In the genomic region with DNA sequence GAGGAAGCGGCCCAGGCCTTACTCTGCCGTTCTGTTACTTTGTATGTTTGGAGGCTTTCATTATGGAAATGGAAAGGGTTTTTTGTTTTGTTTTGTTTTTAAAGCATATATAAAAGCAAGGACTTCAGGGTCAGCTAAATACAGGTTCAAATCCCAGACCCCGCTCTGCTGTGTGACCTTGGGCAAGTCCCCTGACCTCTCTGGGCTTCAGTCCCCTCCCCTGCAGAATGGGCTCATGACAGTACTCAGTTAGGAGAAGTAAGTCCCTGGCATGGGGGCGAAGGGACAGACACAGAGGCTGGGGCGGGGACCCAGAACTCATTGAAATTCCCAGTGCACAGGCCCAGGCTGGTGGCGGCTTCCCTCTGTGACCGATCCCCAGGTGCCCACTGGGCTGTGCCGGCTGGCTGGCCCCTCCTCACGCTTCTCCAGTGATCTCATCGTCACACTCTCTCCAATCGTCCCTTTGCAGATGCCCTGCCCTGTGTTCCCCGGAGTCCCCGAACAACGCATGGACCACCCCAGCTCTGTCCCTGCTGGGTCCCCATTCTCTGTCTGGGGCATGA, we compare ENCODE assay signal across 1 cellular context.
TF ChIP-seq lines count a peak whose summit lies in the region.

No MANE protein-coding gene starts in this region.

TF ChIP-seq in K562, 482 proteins besides CTCF, POLR2A, EP300 and RAD21:
- TF ChIP-seq KDM1A (IDR thresholded peaks at IDR 0.05) (peak; percentile 18 to 62; a peak in 2 of 4 replicates), PTBP1 (IDR thresholded peaks at IDR 0.05; ENCODE audit: low read depth, low read length) (0 out of 2 replicates have a peak, but pooled peaks have one; percentile 20), SMARCA5 (IDR thresholded peaks at IDR 0.05) (peak; percentile 48; the same call in 1 of the 2 replicates), ZFP36 (IDR thresholded peaks at IDR 0.05; ENCODE audit: low read depth, low read length, partially characterized antibody) (peak; percentile 88), RBM25 (IDR thresholded peaks at IDR 0.05; ENCODE audit: low read depth, low read length, severe bottlenecking) (peak; percentile 84), HDAC2 (IDR thresholded peaks at IDR 0.05) (peak; percentile 57; the same call in 1 of the 2 replicates), ZNF445 (CRISPR knock-in tag; IDR thresholded peaks at IDR 0.05; ENCODE audit: low read depth) (no peak), RCOR1 (IDR thresholded peaks at IDR 0.05; ENCODE audit: borderline replicate concordance in 1 of 2, low read depth in 2 of 2, low read length in 2 of 2) (peak in 1 of 2 experiments; percentile 39; a peak in 1 of 4 replicates), BCOR (IDR thresholded peaks at IDR 0.05) (peak; percentile 76), NCOA1 (IDR thresholded peaks at IDR 0.05; ENCODE audit: low read depth) (no peak), ZZZ3 (IDR thresholded peaks at IDR 0.05) (no peak)
- TF ChIP-seq, protein P1, sequence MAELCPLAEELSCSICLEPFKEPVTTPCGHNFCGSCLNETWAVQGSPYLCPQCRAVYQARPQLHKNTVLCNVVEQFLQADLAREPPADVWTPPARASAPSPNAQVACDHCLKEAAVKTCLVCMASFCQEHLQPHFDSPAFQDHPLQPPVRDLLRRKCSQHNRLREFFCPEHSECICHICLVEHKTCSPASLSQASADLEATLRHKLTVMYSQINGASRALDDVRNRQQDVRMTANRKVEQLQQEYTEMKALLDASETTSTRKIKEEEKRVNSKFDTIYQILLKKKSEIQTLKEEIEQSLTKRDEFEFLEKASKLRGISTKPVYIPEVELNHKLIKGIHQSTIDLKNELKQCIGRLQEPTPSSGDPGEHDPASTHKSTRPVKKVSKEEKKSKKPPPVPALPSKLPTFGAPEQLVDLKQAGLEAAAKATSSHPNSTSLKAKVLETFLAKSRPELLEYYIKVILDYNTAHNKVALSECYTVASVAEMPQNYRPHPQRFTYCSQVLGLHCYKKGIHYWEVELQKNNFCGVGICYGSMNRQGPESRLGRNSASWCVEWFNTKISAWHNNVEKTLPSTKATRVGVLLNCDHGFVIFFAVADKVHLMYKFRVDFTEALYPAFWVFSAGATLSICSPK (IDR thresholded peaks at IDR 0.05; ENCODE audit: borderline replicate concordance) = no peak
- TF ChIP-seq, protein P2, sequence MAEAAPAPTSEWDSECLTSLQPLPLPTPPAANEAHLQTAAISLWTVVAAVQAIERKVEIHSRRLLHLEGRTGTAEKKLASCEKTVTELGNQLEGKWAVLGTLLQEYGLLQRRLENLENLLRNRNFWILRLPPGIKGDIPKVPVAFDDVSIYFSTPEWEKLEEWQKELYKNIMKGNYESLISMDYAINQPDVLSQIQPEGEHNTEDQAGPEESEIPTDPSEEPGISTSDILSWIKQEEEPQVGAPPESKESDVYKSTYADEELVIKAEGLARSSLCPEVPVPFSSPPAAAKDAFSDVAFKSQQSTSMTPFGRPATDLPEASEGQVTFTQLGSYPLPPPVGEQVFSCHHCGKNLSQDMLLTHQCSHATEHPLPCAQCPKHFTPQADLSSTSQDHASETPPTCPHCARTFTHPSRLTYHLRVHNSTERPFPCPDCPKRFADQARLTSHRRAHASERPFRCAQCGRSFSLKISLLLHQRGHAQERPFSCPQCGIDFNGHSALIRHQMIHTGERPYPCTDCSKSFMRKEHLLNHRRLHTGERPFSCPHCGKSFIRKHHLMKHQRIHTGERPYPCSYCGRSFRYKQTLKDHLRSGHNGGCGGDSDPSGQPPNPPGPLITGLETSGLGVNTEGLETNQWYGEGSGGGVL (CRISPR knock-in tag; IDR thresholded peaks at IDR 0.05) = no peak
- TF ChIP-seq, protein P3, sequence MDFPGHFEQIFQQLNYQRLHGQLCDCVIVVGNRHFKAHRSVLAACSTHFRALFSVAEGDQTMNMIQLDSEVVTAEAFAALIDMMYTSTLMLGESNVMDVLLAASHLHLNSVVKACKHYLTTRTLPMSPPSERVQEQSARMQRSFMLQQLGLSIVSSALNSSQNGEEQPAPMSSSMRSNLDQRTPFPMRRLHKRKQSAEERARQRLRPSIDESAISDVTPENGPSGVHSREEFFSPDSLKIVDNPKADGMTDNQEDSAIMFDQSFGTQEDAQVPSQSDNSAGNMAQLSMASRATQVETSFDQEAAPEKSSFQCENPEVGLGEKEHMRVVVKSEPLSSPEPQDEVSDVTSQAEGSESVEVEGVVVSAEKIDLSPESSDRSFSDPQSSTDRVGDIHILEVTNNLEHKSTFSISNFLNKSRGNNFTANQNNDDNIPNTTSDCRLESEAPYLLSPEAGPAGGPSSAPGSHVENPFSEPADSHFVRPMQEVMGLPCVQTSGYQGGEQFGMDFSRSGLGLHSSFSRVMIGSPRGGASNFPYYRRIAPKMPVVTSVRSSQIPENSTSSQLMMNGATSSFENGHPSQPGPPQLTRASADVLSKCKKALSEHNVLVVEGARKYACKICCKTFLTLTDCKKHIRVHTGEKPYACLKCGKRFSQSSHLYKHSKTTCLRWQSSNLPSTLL (IDR thresholded peaks at IDR 0.05) = no peak
